In the genomic region with DNA sequence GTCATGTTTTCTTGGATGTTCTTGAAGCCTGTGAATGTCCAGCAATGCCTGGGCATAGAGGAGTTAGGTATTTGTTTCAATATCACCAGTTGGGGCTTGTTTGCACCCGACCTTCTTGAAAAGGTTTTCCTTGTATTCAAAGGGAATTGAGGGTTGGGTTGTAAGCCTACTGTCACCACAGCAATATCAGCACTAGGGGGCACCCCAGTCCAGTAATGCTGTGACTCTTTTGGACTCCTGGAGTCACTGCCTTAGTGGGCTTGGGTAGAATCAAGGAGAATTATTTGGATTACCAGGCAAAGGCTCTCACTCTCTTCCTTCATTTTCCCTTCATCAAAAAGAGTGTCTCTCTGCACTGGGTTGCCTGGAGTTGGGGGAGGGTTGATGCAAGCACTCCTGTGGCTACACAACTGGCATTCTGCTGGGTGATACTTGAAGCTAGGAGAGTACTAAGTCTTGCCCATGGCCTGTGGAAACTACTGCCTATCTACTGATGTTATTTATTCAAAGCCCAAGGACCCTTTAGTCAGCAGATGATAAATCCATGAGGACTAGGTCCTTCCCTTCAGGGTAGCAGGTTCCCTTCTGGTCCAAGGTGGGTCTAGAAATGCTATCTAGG, we compare ENCODE assay signal across 9 cellular contexts. TPM values are rescaled to one million over a fixed set of nuclear protein-coding genes. Genes with fewer than 3 reads are reported as not detected.
DNase-seq lines count a peak whose midpoint lies in the region; ATAC-seq and TF ChIP-seq lines count a peak whose summit lies in the region.
"Had no signal": no experiment of that assay in that cellular context is flagged by ENCODE, and none has a peak within 500 bp of the region (broad histone marks: within the 10 kb centered on the region; RNA-seq: fewer than 3 reads in every experiment).

No MANE protein-coding gene starts in this region.

- H3K4me1 Mint-ChIP-seq in activated CD4-positive, alpha-beta memory T cell treated with anti-CD3 and anti-CD28 coated beads, Interleukin-2, amount 10 ng/mL, durations not matched to agents 7 days and 5 days: no peaks in the 10 kb centered on the region

- H3K27ac Mint-ChIP-seq in activated CD4-positive, alpha-beta memory T cell treated with anti-CD3 and anti-CD28 coated beads, Interleukin-2, amount 10 ng/mL, durations not matched to agents 7 days and 5 days: no peak overlapping the region

- no peaks in the 10 kb centered on the region for H3K36me3 Mint-ChIP-seq in activated CD4-positive, alpha-beta memory T cell treated with anti-CD3 and anti-CD28 coated beads, Interleukin-2, amount 10 ng/mL, durations not matched to agents 7 days and 5 days (ENCODE audit: low read depth)

- TF ChIP-seq CTCF in LNCaP clone FGC (IDR thresholded peaks at IDR 0.05; ENCODE audit: control insufficient read depth, extremely low read depth, insufficient read depth): peak; percentile 49

- POLR2A ChIA-PET in activated CD4-positive, alpha-beta memory T cell treated with anti-CD3 and anti-CD28 coated beads, Interleukin-2, amount 10 ng/mL, durations not matched to agents 7 days and 5 days (lab: Charles Lee): no interaction called here

- CTCF ChIA-PET in activated CD4-positive, alpha-beta memory T cell treated with anti-CD3 and anti-CD28 coated beads, Interleukin-2, amount 10 ng/mL, durations not matched to agents 7 days and 5 days (lab: Charles Lee): interaction anchor here (0.8 to 1.9 kb wide), 5 partner anchors 33 to 582 kb away, joined by 3 to 15 read pairs (median 4); partner anchors contain the start of gene AIM2

- no peak for ATAC-seq in GM21390 (IDR thresholded peaks at IDR 0.05; ENCODE audit: unreplicated experiment)

- H3K4me3 Mint-ChIP-seq in activated CD4-positive, alpha-beta memory T cell treated with anti-CD3 and anti-CD28 coated beads, Interleukin-2, amount 10 ng/mL, durations not matched to agents 7 days and 5 days: no peak overlapping the region

- H3K4me3 ChIP-seq in LNCaP clone FGC (ENCODE audit: low read depth, low read length): no peak overlapping the region

- no peaks in the 10 kb centered on the region for H3K9me3 Mint-ChIP-seq in activated CD4-positive, alpha-beta memory T cell treated with anti-CD3 and anti-CD28 coated beads, Interleukin-2, amount 10 ng/mL, durations not matched to agents 7 days and 5 days

- DNase-seq in GM03348 (ENCODE audit: low spot score): peak; percentile 11
- no peak for DNase-seq in LNCaP clone FGC (ENCODE audit: low read depth)
- DNase-seq in activated CD4-positive, alpha-beta memory T cell treated with anti-CD3 and anti-CD28 coated beads, Interleukin-2, amount 10 ng/mL, durations not matched to agents 7 days and 5 days: peak; percentile 50
- DNase-seq in germinal center (ENCODE audit: low spot score): peak; percentile 11
- peak; percentile 15 to 38 for DNase-seq in stimulated activated CD4-positive, alpha-beta T cell treated with anti-CD3 and anti-CD28 coated beads, Interleukin-4, amount 100 ng/mL, for 48 hours (ENCODE audit: low read depth in 2 of 2)
- DNase-seq in SW 1271 (lab: John Stamatoyannopoulos, UW): no peak
- DNase-seq in dedifferentiated amniotic fluid mesenchymal stem cell (ENCODE audit: extremely low spot score): no peak

- peaks cover 37% of the 10 kb centered on the region for H3K27me3 Mint-ChIP-seq in activated CD4-positive, alpha-beta memory T cell treated with anti-CD3 and anti-CD28 coated beads, Interleukin-2, amount 10 ng/mL, durations not matched to agents 7 days and 5 days

RNA-seq across cellular contexts. Expression of gene OR10R2, which starts 34.5 kb away (rescaled TPM):
- not detected for total RNA-seq in activated CD4-positive, alpha-beta memory T cell treated with anti-CD3 and anti-CD28 coated beads, Interleukin-2, amount 10 ng/mL, durations not matched to agents 7 days and 5 days
- total RNA-seq: T-helper 1 cell treated with Interleukin-12 subunit alpha and Interleukin-12 subunit beta and Interleukin-4 antibody, amounts not matched to agents 30 ng/mL and 1 ng/mL, for 36 hours had no signal

RNA-seq across cellular contexts. Expression of gene OR10K1, which starts 44.8 kb away (rescaled TPM):
- not detected for total RNA-seq in activated CD4-positive, alpha-beta memory T cell treated with anti-CD3 and anti-CD28 coated beads, Interleukin-2, amount 10 ng/mL, durations not matched to agents 7 days and 5 days
- total RNA-seq: T-helper 1 cell treated with Interleukin-12 subunit alpha and Interleukin-12 subunit beta and Interleukin-4 antibody, amounts not matched to agents 30 ng/mL and 1 ng/mL, for 36 hours had no signal

RNA-seq across cellular contexts. Expression of gene OR6Y1, which starts 47.7 kb away (rescaled TPM):
- total RNA-seq in activated CD4-positive, alpha-beta memory T cell treated with anti-CD3 and anti-CD28 coated beads, Interleukin-2, amount 10 ng/mL, durations not matched to agents 7 days and 5 days: not detected
- total RNA-seq: T-helper 1 cell treated with Interleukin-12 subunit alpha and Interleukin-12 subunit beta and Interleukin-4 antibody, amounts not matched to agents 30 ng/mL and 1 ng/mL, for 36 hours had no signal

Comparison
In these comparisons a context has a peak if more than half of its experiments do, and no peak if none do; other contexts are left out.
1. DNase-seq: peak in GM03348 (single experiment), activated CD4-positive, alpha-beta memory T cell treated with anti-CD3 and anti-CD28 coated beads, Interleukin-2, amount 10 ng/mL, durations not matched to agents 7 days and 5 days (single experiment), germinal center (single experiment) and stimulated activated CD4-positive, alpha-beta T cell treated with anti-CD3 and anti-CD28 coated beads, Interleukin-4, amount 100 ng/mL, for 48 hours (2 of 2); none in LNCaP clone FGC (single experiment), SW 1271 (0 of 2) and dedifferentiated amniotic fluid mesenchymal stem cell (single experiment).